In genomic region chr1:234408757-234409156, GRCh38 we compare ENCODE assay signal across 12 cellular contexts. TPM values are rescaled to one million over a fixed set of nuclear protein-coding genes. Genes with fewer than 3 reads are reported as not detected.
DNase-seq lines count a peak whose midpoint lies in the region; ATAC-seq lines count a peak whose summit lies in the region.
"Had no signal": no experiment of that assay in that cellular context is flagged by ENCODE, and none has a peak within 500 bp of the region (broad histone marks: within the 10 kb centered on the region; RNA-seq: fewer than 3 reads in every experiment).

No MANE protein-coding gene starts in this region.

- peak overlapping the region; percentile 66 for H3K27ac Mint-ChIP-seq in activated naive CD8-positive, alpha-beta T cell
- H3K27ac Mint-ChIP-seq: B cell; dendritic cell treated with granulocyte-macrophage colony-stimulating factor and Interleukin-4, amounts not matched to agents 40 ng/mL and 50 ng/mL, for 4 days had no signal

- H3K27me3 Mint-ChIP-seq in activated naive CD8-positive, alpha-beta T cell, result no peaks in the 10 kb centered on the region
- H3K27me3 Mint-ChIP-seq: B cell; dendritic cell treated with granulocyte-macrophage colony-stimulating factor and Interleukin-4, amounts not matched to agents 40 ng/mL and 50 ng/mL, for 4 days had no signal

- H3K4me1 Mint-ChIP-seq in activated naive CD8-positive, alpha-beta T cell (ENCODE audit: low read depth), result peaks cover 8% of the 10 kb centered on the region
- H3K4me1 Mint-ChIP-seq: B cell had no signal

- no peak overlapping the region for H3K4me3 Mint-ChIP-seq in activated naive CD8-positive, alpha-beta T cell
- H3K4me3 Mint-ChIP-seq: B cell; dendritic cell treated with granulocyte-macrophage colony-stimulating factor and Interleukin-4, amounts not matched to agents 40 ng/mL and 50 ng/mL, for 4 days had no signal

- ATAC-seq in HG03469 (IDR thresholded peaks at IDR 0.05; ENCODE audit: unreplicated experiment) (no peak), sciatic nerve (no peak)
- ATAC-seq: K562 had no signal

- DNase-seq in NCI-H526 treated with DMSO at 0.1 percent for 48 hours (lab: John Stamatoyannopoulos, UW) (peak; percentile 6), NCI-H748 treated with DMSO at 0.1 percent for 48 hours (lab: John Stamatoyannopoulos, UW) (no peak), AML-193 (lab: John Stamatoyannopoulos, UW) (no peak), sciatic nerve (ENCODE audit: low spot score) (no peak)
- DNase-seq in activated CD4-positive, alpha-beta T cell treated with anti-CD3 and anti-CD28 coated beads, Interleukin-2, amount 50 U/mL, for 1 hour, result peak; percentile 59
- peak; percentile 80 for DNase-seq in stimulated activated CD4-positive, alpha-beta T cell treated with anti-CD3 and anti-CD28 coated beads, Interleukin-1b, Interleukin-23, amount 100 ng/mL, for 48 hours
- DNase-seq: NCI-H2029 had no signal

- peaks cover 4% of the 10 kb centered on the region for H3K36me3 Mint-ChIP-seq in activated naive CD8-positive, alpha-beta T cell

- intact Hi-C loops in sciatic nerve (cut with DNase I), result no loop called here

- no peaks in the 10 kb centered on the region for H3K9me3 Mint-ChIP-seq in activated naive CD8-positive, alpha-beta T cell (ENCODE audit: low read depth)
- H3K9me3 Mint-ChIP-seq: dendritic cell treated with granulocyte-macrophage colony-stimulating factor and Interleukin-4, amounts not matched to agents 40 ng/mL and 50 ng/mL, for 4 days had no signal

RNA-seq across cellular contexts. Expression of gene COA6, which starts 35.5 kb away (rescaled TPM):
- total RNA-seq in sciatic nerve, result 13.4 TPM

Comparison
In these comparisons a context has a peak if more than half of its experiments do, and no peak if none do; other contexts are left out.
1. DNase-seq: peak in NCI-H526 treated with DMSO at 0.1 percent for 48 hours (single experiment), activated CD4-positive, alpha-beta T cell treated with anti-CD3 and anti-CD28 coated beads, Interleukin-2, amount 50 U/mL, for 1 hour (single experiment) and stimulated activated CD4-positive, alpha-beta T cell treated with anti-CD3 and anti-CD28 coated beads, Interleukin-1b, Interleukin-23, amount 100 ng/mL, for 48 hours (single experiment); none in NCI-H748 treated with DMSO at 0.1 percent for 48 hours (single experiment), AML-193 (0 of 2) and sciatic nerve (single experiment).